11 cellular contexts compared by ENCODE assay signal in genomic region chr5:109399092-109399759, GRCh38. TPM values are rescaled to one million over a fixed set of nuclear protein-coding genes. Genes with fewer than 3 reads are reported as not detected.
A peak's percentile ranks its signal among the peaks of the same experiment; 100 is the strongest.
DNase-seq lines count a peak whose midpoint lies in the region; ATAC-seq and TF ChIP-seq lines count a peak whose summit lies in the region.
"Had no signal": no experiment of that assay in that cellular context is flagged by ENCODE, and none has a peak within 500 bp of the region (broad histone marks: within the 10 kb centered on the region; RNA-seq: fewer than 3 reads in every experiment).

No MANE protein-coding gene starts in this region.

- H3K36me3 ChIP-seq in right atrium auricular region (no peaks in the 10 kb centered on the region), brain microvascular endothelial cell (replicated peaks) (no peaks in the 10 kb centered on the region)

- H3K4me3 ChIP-seq in right atrium auricular region (no peak overlapping the region), brain microvascular endothelial cell (ENCODE audit: low read depth, low read length) (no peak overlapping the region)

- H3K4me1 Mint-ChIP-seq in type B pancreatic cell (ENCODE audit: unreplicated experiment): peaks cover 19% of the 10 kb centered on the region

- H3K9me3 ChIP-seq in right atrium auricular region: no peaks in the 10 kb centered on the region

- H3K27me3 ChIP-seq in right atrium auricular region (no peaks in the 10 kb centered on the region), brain microvascular endothelial cell (replicated peaks) (no peaks in the 10 kb centered on the region)

- intact Hi-C loops in Right ventricle myocardium superior (cut with DNase I): no loop called here

- peaks cover 0 to 43% of the 10 kb centered on the region in 2 donors for H3K4me1 ChIP-seq in right atrium auricular region

- in situ Hi-C loops in brain microvascular endothelial cell (cut with HindIII; ENCODE audit: low pct_ligation_motif_present, low sequenced_read_pairs): no loop called here

- TF ChIP-seq CTCF in right atrium auricular region (IDR thresholded peaks at IDR 0.05) (no peak), brain microvascular endothelial cell (IDR thresholded peaks at IDR 0.05; ENCODE audit: low read depth, low read length, missing control alignments) (no peak), type B pancreatic cell (conservative IDR thresholded peaks at IDR 0.05) (no peak)

- DNase-seq in Right ventricle myocardium superior (no peak), right atrium auricular region (ENCODE audit: low spot score) (no peak), brain microvascular endothelial cell (peak; percentile 68), left lobe of liver (ENCODE audit: low spot score) (no peak), type B pancreatic cell (ENCODE audit: extremely low spot score, unreplicated experiment) (no peak), T1000 (lab: John Stamatoyannopoulos, UW) (no peak), NCI-H526 (lab: John Stamatoyannopoulos, UW) (no peak)
- DNase-seq: activated CD4-positive, alpha-beta memory T cell treated with anti-CD3 and anti-CD28 coated beads, Interleukin-2, amount 10 ng/mL, durations not matched to agents 7 days and 5 days; GOT3; small intestine had no signal

- peaks cover 28% of the 10 kb centered on the region for H3K36me3 Mint-ChIP-seq in type B pancreatic cell

- no peaks in the 10 kb centered on the region for H3K9me3 Mint-ChIP-seq in type B pancreatic cell
- H3K9me3 Mint-ChIP-seq: activated CD4-positive, alpha-beta memory T cell treated with anti-CD3 and anti-CD28 coated beads, Interleukin-2, amount 10 ng/mL, durations not matched to agents 7 days and 5 days had no signal

- H3K27me3 Mint-ChIP-seq in type B pancreatic cell: no peaks in the 10 kb centered on the region
- H3K27me3 Mint-ChIP-seq: activated CD4-positive, alpha-beta memory T cell treated with anti-CD3 and anti-CD28 coated beads, Interleukin-2, amount 10 ng/mL, durations not matched to agents 7 days and 5 days had no signal

- H3K27ac ChIP-seq in right atrium auricular region (no peak overlapping the region), brain microvascular endothelial cell (no peak overlapping the region)

- peak overlapping the region; percentile 42 for H3K27ac Mint-ChIP-seq in type B pancreatic cell
- H3K27ac Mint-ChIP-seq: activated CD4-positive, alpha-beta memory T cell treated with anti-CD3 and anti-CD28 coated beads, Interleukin-2, amount 10 ng/mL, durations not matched to agents 7 days and 5 days had no signal

- ATAC-seq in Right ventricle myocardium superior (ENCODE audit: poor library complexity) (peak; percentile 92), left lobe of liver (peak; percentile 95), GM18868 (IDR thresholded peaks at IDR 0.05; ENCODE audit: unreplicated experiment) (no peak)

- H3K4me3 Mint-ChIP-seq in type B pancreatic cell: no peak overlapping the region
- H3K4me3 Mint-ChIP-seq: activated CD4-positive, alpha-beta memory T cell treated with anti-CD3 and anti-CD28 coated beads, Interleukin-2, amount 10 ng/mL, durations not matched to agents 7 days and 5 days had no signal

RNA-seq across cellular contexts. Expression of gene PJA2, which starts 10.5 kb away (rescaled TPM):
- total RNA-seq in Right ventricle myocardium superior (70.5 TPM), right atrium auricular region (10 to 100 TPM; 80.7 to 88.3 TPM), left lobe of liver (38.9 TPM), type B pancreatic cell (ENCODE audit: low replicate concordance) (60.2 and 79.9 TPM in 2 replicates)
